9 cellular contexts compared by ENCODE assay signal in genomic region chr9:27500902-27501301, GRCh38. TPM values are rescaled to one million over a fixed set of nuclear protein-coding genes. Genes with fewer than 3 reads are reported as not detected.
"Had no signal": no experiment of that assay in that cellular context is flagged by ENCODE, and none has a peak within 500 bp of the region (broad histone marks: within the 10 kb centered on the region; RNA-seq: fewer than 3 reads in every experiment).

No MANE protein-coding gene starts in this region.

RNA-seq across cellular contexts. Expression of gene IFNK, which starts 23.2 kb away (rescaled TPM):
- total RNA-seq: LHCN-M2, MCF 10A, NCI-H460, OCI-LY7, PC-9, Right ventricle myocardium superior, RPMI7951, SJSA1 had no signal
- polyA plus RNA-seq: SK-N-SH had no signal

RNA-seq across cellular contexts. Expression of gene MOB3B, which starts 28.7 kb away (rescaled TPM):
- total RNA-seq: RPMI7951, SJSA1 had no signal
